Comparison of ENCODE assay signal across 11 cellular contexts in genomic region chr1:111503585-111504060, GRCh38. TPM values are rescaled to one million over a fixed set of nuclear protein-coding genes. Genes with fewer than 3 reads are reported as not detected.
DNase-seq lines count a peak whose midpoint lies in the region; ATAC-seq, FAIRE-seq and TF ChIP-seq lines count a peak whose summit lies in the region.
"Had no signal": no experiment of that assay in that cellular context is flagged by ENCODE, and none has a peak within 500 bp of the region (broad histone marks: within the 10 kb centered on the region; RNA-seq: fewer than 3 reads in every experiment).

ADORA3 (minus strand) TSS chr1:111503633; CDS start chr1:111503354, 279 bp downstream.
TMIGD3 (minus strand) TSS chr1:111503633; CDS start chr1:111503354, 279 bp downstream.

- no peaks in the 10 kb centered on the region for H3K27me3 ChIP-seq in layer of hippocampus (ENCODE audit: control insufficient read depth, insufficient read depth, low read length)
- no peaks in the 10 kb centered on the region for H3K27me3 ChIP-seq in tibial artery

- H3K9me3 ChIP-seq in tibial artery: no peaks in the 10 kb centered on the region

- peaks cover 58% of the 10 kb centered on the region for H3K4me1 Mint-ChIP-seq in activated naive CD8-positive, alpha-beta T cell (ENCODE audit: low read depth)
- peaks cover 35% of the 10 kb centered on the region for H3K4me1 Mint-ChIP-seq in activated naive CD8-positive, alpha-beta T cell treated with anti-CD3 and anti-CD28 coated beads for 36 hours

- no peak for TF ChIP-seq CTCF in tibial artery (IDR thresholded peaks at IDR 0.05)

- no peaks in the 10 kb centered on the region for H3K27me3 Mint-ChIP-seq in activated naive CD8-positive, alpha-beta T cell
- no peaks in the 10 kb centered on the region for H3K27me3 Mint-ChIP-seq in activated naive CD8-positive, alpha-beta T cell treated with anti-CD3 and anti-CD28 coated beads for 36 hours

- intact Hi-C loops in tibial artery (cut with DNase I; ENCODE audit: low total_unique reads): loop anchor here (10.0 kb wide), 1 partner anchor 231 kb away; the partner anchor contains the start of gene INKA2

- no peak for FAIRE-seq in HTR-8/SVneo (lab: Jason Lieb, UNC)

- H3K36me3 Mint-ChIP-seq in activated naive CD8-positive, alpha-beta T cell: no peaks in the 10 kb centered on the region
- no peaks in the 10 kb centered on the region for H3K36me3 Mint-ChIP-seq in activated naive CD8-positive, alpha-beta T cell treated with anti-CD3 and anti-CD28 coated beads for 36 hours

- no peak for ATAC-seq in GM21447 (IDR thresholded peaks at IDR 0.05; ENCODE audit: unreplicated experiment)

- H3K9me3 Mint-ChIP-seq in activated naive CD8-positive, alpha-beta T cell (ENCODE audit: low read depth): no peaks in the 10 kb centered on the region
- H3K9me3 Mint-ChIP-seq in activated naive CD8-positive, alpha-beta T cell treated with anti-CD3 and anti-CD28 coated beads for 36 hours: no peaks in the 10 kb centered on the region

- H3K27ac ChIP-seq in layer of hippocampus (ENCODE audit: low read depth, low read length) (peak within 1 kb of the TSS; percentile 43), tibial artery (no peak within 1 kb of the TSS)

- H3K4me3 Mint-ChIP-seq in activated naive CD8-positive, alpha-beta T cell: peak within 1 kb of the TSS; percentile 33
- H3K4me3 Mint-ChIP-seq in activated naive CD8-positive, alpha-beta T cell treated with anti-CD3 and anti-CD28 coated beads for 36 hours: no peak within 1 kb of the TSS

- no peaks in the 10 kb centered on the region for H3K36me3 ChIP-seq in tibial artery

- DNase-seq in activated naive CD8-positive, alpha-beta T cell treated with anti-CD3 and anti-CD28 coated beads for 36 hours: no peak
- DNase-seq in SIG-M5 treated with dmso at 0.1 percent for 504 hours (lab: John Stamatoyannopoulos, UW; ENCODE audit: unreplicated experiment) (peak; percentile 92), tibial artery (peak in 1 of 2 donors; percentile 51), HTR-8/SVneo (ENCODE audit: insufficient read length, low spot score) (no peak), NCI-H1105 treated with DMSO at 0.1 percent for 48 hours (lab: John Stamatoyannopoulos, UW) (no peak)
- DNase-seq: activated CD4-positive, alpha-beta T cell treated with anti-CD3 and anti-CD28 coated beads, Interleukin-2, amount 50 U/mL, for 4 hours; cerebellar nuclear complex; NCI-H774 had no signal

- peak within 1 kb of the TSS; percentile 14 to 22 for H3K4me3 ChIP-seq in tibial artery

- H3K4me1 ChIP-seq in tibial artery: peaks cover 0 to 16% (median 15%) of the 10 kb centered on the region in 4 donors

- H3K27ac Mint-ChIP-seq in activated naive CD8-positive, alpha-beta T cell: peak within 1 kb of the TSS; percentile 72
- H3K27ac Mint-ChIP-seq in activated naive CD8-positive, alpha-beta T cell treated with anti-CD3 and anti-CD28 coated beads for 36 hours: no peak within 1 kb of the TSS

RNA-seq across cellular contexts. Expression of gene ADORA3, which starts in this region (rescaled TPM):
- not detected for total RNA-seq in activated naive CD8-positive, alpha-beta T cell treated with anti-CD3 and anti-CD28 coated beads for 36 hours

RNA-seq across cellular contexts. Expression of gene TMIGD3, which starts in this region (rescaled TPM):
- not detected for total RNA-seq in activated naive CD8-positive, alpha-beta T cell treated with anti-CD3 and anti-CD28 coated beads for 36 hours
